Comparison of ENCODE assay signal across 8 cellular contexts in genomic region chr4:139295317-139296299, GRCh38. TPM values are rescaled to one million over a fixed set of nuclear protein-coding genes. Genes with fewer than 3 reads are reported as not detected.
A peak's percentile ranks its signal among the peaks of the same experiment; 100 is the strongest.
DNase-seq lines count a peak whose midpoint lies in the region; ATAC-seq, FAIRE-seq and TF ChIP-seq lines count a peak whose summit lies in the region.

No MANE protein-coding gene starts in this region.

- CTCF ChIA-PET in A549 (lab: Yijun Ruan, JAX) = interaction anchor here (0.6 to 2.8 kb wide), 37 partner anchors 10 to 265 kb away, joined by 3 to 23 read pairs (median 4); partner anchors contain the start of gene MGARP

- H3K4me1 ChIP-seq in A549 (peaks cover 17% of the 10 kb centered on the region; the same call in 2 of the 3 replicates), iPS-20b (ENCODE audit: insufficient read depth, low read length) (peaks cover 9% of the 10 kb centered on the region)

- ATAC-seq in A549 (peak; percentile 97 to 99), HG03066 (IDR thresholded peaks at IDR 0.05; ENCODE audit: low read depth, unreplicated experiment) (peak; percentile 92)

- DNase-seq in A549 (ENCODE audit: low read depth in 1 of 2, low spot score in 1 of 2) (peak; percentile 72 to 88), NCI-H2107 treated with DMSO at 0.1 percent for 48 hours (lab: John Stamatoyannopoulos, UW; ENCODE audit: unreplicated experiment) (peak; percentile 56), UCSD-AML1 (lab: John Stamatoyannopoulos, UW; ENCODE audit: unreplicated experiment) (peak; percentile 95), brain microvascular endothelial cell (peak; percentile 90)

- POLR2A ChIA-PET in A549 (lab: Yijun Ruan, JAX) = interaction anchor here (0.6 to 1.9 kb wide), 5 partner anchors 8 to 265 kb away, joined by 3 to 13 read pairs (median 4); partner anchors contain the start of gene ELF2

- H3K27me3 ChIP-seq in brain microvascular endothelial cell (replicated peaks) (no peaks in the 10 kb centered on the region), iPS-20b (ENCODE audit: insufficient read depth, low read length) (no peaks in the 10 kb centered on the region)

- H3K9me3 ChIP-seq in A549 = no peaks in the 10 kb centered on the region
- no peaks in the 10 kb centered on the region for H3K9me3 ChIP-seq in iPS-20b (ENCODE audit: insufficient read depth, low read depth, low read length)

- peak; percentile 71 to 77 for TF ChIP-seq RAD21 in A549 (conservative IDR thresholded peaks at IDR 0.05 in 1 of 2, IDR thresholded peaks at IDR 0.05 in 1 of 2)

- no peak for FAIRE-seq in A549 (lab: Jason Lieb, UNC)

- peak overlapping the region; percentile 59 for H3K4me3 ChIP-seq in A549
- H3K4me3 ChIP-seq in brain microvascular endothelial cell (ENCODE audit: low read depth, low read length) = peak overlapping the region; percentile 84
- H3K4me3 ChIP-seq in iPS-20b (ENCODE audit: low read length) = peak overlapping the region; percentile 96
- H3K4me3 ChIP-seq in skin epidermis = peak overlapping the region; percentile 59 to 94 (median 84)

- TF ChIP-seq CTCF in A549 (IDR thresholded peaks at IDR 0.05) = peak; percentile 76
- TF ChIP-seq CTCF in brain microvascular endothelial cell (IDR thresholded peaks at IDR 0.05; ENCODE audit: low read depth, low read length, missing control alignments) = peak; percentile 94

- peak overlapping the region; percentile 88 to 99 for H3K27ac ChIP-seq in A549
- H3K27ac ChIP-seq in brain microvascular endothelial cell = peak overlapping the region; percentile 52
- H3K27ac ChIP-seq in iPS-20b (ENCODE audit: low read length) = peak overlapping the region; percentile 61
- H3K27ac ChIP-seq in skin epidermis = peak overlapping the region; percentile 47 to 98 (median 94)

- TF ChIP-seq POLR2A in A549 (IDR thresholded peaks at IDR 0.05; ENCODE audit: low read length) = peak; percentile 65
- TF ChIP-seq POLR2A in GM18526 (IDR thresholded peaks at IDR 0.05; ENCODE audit: extremely low read depth, insufficient read length) = peak; percentile 72

- TF ChIP-seq EP300 in A549 (IDR thresholded peaks at IDR 0.05) = no peak

- in situ Hi-C loops in brain microvascular endothelial cell (cut with HindIII; ENCODE audit: low pct_ligation_motif_present, low sequenced_read_pairs) = no loop called here

- H3K36me3 ChIP-seq in brain microvascular endothelial cell (replicated peaks) (peaks cover 7% of the 10 kb centered on the region), iPS-20b (ENCODE audit: insufficient read depth, low read depth, low read length) (peaks cover 24% of the 10 kb centered on the region)

- peak overlapping the region; percentile 96 for H3K9ac ChIP-seq in iPS-20b (ENCODE audit: low read depth, low read length)

- H3K4me2 ChIP-seq in A549 = peak overlapping the region; percentile 86

- WGBS in A549 (ENCODE audit: missing lambda C conversion rate) = 3% methylated on average over 28 of the region's 53 CpGs

TF ChIP-seq in A549, 52 proteins besides CTCF, POLR2A, EP300 and RAD21:
- TF ChIP-seq SMC3 (IDR thresholded peaks at IDR 0.05) (peak; percentile 81), NFE2L2 (conservative IDR thresholded peaks at IDR 0.05; ENCODE audit: low read length) (no peak), PHF8 (IDR thresholded peaks at IDR 0.05; ENCODE audit: borderline replicate concordance, low read depth) (peak; percentile 70; the same call in 1 of the 2 replicates), EHMT2 (IDR thresholded peaks at IDR 0.05; ENCODE audit: low read depth) (no peak), SREBF2 (IDR thresholded peaks at IDR 0.05) (no peak), JUNB (IDR thresholded peaks at IDR 0.05) (no peak), KDM5A (IDR thresholded peaks at IDR 0.05) (peak; percentile 70; the same call in 1 of the 2 replicates), JUN (IDR thresholded peaks at IDR 0.05) (peak in 1 of 2 experiments; percentile 61; a peak in 2 of 5 replicates), USF2 (IDR thresholded peaks at IDR 0.05) (no peak), HEYL (CRISPR knock-in tag; IDR thresholded peaks at IDR 0.05) (no peak), ZSCAN20 (CRISPR knock-in tag; IDR thresholded peaks at IDR 0.05) (no peak), MAX (IDR thresholded peaks at IDR 0.05) (0 out of 2 replicates have a peak, but pooled peaks have one; percentile 48), HOXA7 (CRISPR knock-in tag; IDR thresholded peaks at IDR 0.05) (no peak)

RNA-seq across cellular contexts. Expression of gene NAA15, which starts 5.7 kb away (rescaled TPM):
- polyA plus RNA-seq in A549 (2011; rRNA removed) = 33.8 and 45.2 TPM in 2 replicates
- 4.8 and 5.0 TPM in 2 replicates for polyA plus RNA-seq in A549 (2012; cell fraction: cytosol; rRNA removed)
- 3.9 and 5.3 TPM in 2 replicates for polyA plus RNA-seq in A549 (2012; cell fraction: nucleus; rRNA removed)
- 29.2 to 35.6 TPM (median 31.7 TPM) in 3 replicates for polyA plus RNA-seq in A549 (2017; fragmentation: RNase III; extraction: RNeasy Plus Mini Kit Qiagen cat#74134 plus additional on column Dnase treatment)
- polyA minus RNA-seq in A549 (2011; rRNA and poly(A)+ RNA removed) = 13.4 and 13.6 TPM in 2 replicates

RNA-seq across cellular contexts. Expression of gene NDUFC1, which starts 6.7 kb away (rescaled TPM):
- polyA plus RNA-seq in A549 (2011; rRNA removed) (45.7 and 63.3 TPM in 2 replicates), A549 (2017; fragmentation: RNase III; extraction: RNeasy Plus Mini Kit Qiagen cat#74134 plus additional on column Dnase treatment) (111 to 117 TPM (median 116 TPM) in 3 replicates)
- 52.7 and 58.6 TPM in 2 replicates for polyA plus RNA-seq in A549 (2012; cell fraction: cytosol; rRNA removed)
- polyA plus RNA-seq in A549 (2012; cell fraction: nucleus; rRNA removed) = 22.1 and 22.7 TPM in 2 replicates
- 5.0 and 6.5 TPM in 2 replicates for polyA minus RNA-seq in A549 (2011; rRNA and poly(A)+ RNA removed)

RNA-seq across cellular contexts. Expression of gene MGARP, which starts 15.6 kb away (rescaled TPM):
- 0.86 and 1.4 TPM in 2 replicates for polyA plus RNA-seq in A549 (2011; rRNA removed)
- 0.98 and 1.0 TPM in 2 replicates for polyA plus RNA-seq in A549 (2012; cell fraction: cytosol; rRNA removed)
- polyA plus RNA-seq in A549 (2012; cell fraction: nucleus; rRNA removed) = 0.34 and 0.37 TPM in 2 replicates
- 1.1 to 1.4 TPM (median 1.1 TPM) in 3 replicates for polyA plus RNA-seq in A549 (2017; fragmentation: RNase III; extraction: RNeasy Plus Mini Kit Qiagen cat#74134 plus additional on column Dnase treatment)
- polyA minus RNA-seq in A549 (2011; rRNA and poly(A)+ RNA removed) = 0.25 TPM in 1 of 2 replicates, not detected in the other

Comparison
In these comparisons a context has a peak if more than half of its experiments do, and no peak if none do; other contexts are left out.
1. Peak in every context shown above with its lines: DNase-seq, ATAC-seq, H3K4me3 ChIP-seq and H3K27ac ChIP-seq.